Comparison of ENCODE assay signal across 8 cellular contexts in the genomic region with DNA sequence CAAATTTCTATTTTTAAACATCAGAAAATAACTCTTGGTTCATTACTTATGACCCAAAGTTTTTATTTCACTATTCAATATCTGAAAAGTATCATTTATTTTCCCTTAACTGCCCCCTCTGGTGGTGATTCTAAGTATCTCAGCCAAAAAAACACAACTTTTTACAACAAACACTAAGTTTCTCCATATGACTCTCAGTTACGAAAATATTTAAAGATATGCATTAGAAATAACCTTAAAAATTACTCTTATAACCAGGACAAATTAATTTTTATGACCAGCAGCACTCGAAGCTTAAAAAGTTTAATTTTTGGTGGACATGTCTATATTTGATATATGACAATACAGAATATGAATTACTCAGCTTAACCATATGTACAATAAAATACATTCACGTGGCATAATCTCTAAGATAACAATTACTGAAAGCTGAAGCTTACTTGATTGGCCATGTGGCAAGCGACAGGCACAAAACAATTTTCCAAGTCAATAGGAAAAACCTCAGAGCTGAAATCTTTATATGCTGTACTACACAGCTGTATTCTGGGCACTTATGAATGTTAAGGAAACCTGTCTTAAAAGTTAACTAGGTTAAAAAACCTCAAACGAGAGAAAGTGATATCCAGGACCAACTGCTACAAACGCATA. TPM values are rescaled to one million over a fixed set of nuclear protein-coding genes. Genes with fewer than 3 reads are reported as not detected.
DNase-seq lines count a peak whose midpoint lies in the region; ATAC-seq and TF ChIP-seq lines count a peak whose summit lies in the region.

No MANE protein-coding gene starts in this region.

- H3K4me3 ChIP-seq in HUES6 (ENCODE audit: low read depth, low read length) (peak overlapping the region; percentile 97), hepatocyte (peak overlapping the region; percentile 81), skin epidermis (peak overlapping the region; percentile 76 to 99 (median 97))

- H3K27me3 ChIP-seq in HUES6 (ENCODE audit: control insufficient read depth, insufficient read depth, low read length): no peaks in the 10 kb centered on the region
- no peaks in the 10 kb centered on the region for H3K27me3 ChIP-seq in hepatocyte

- no peak overlapping the region for H2AFZ ChIP-seq in hepatocyte

- ATAC-seq in GM19452 (IDR thresholded peaks at IDR 0.05; ENCODE audit: unreplicated experiment) (no peak), HG03439 (IDR thresholded peaks at IDR 0.05; ENCODE audit: unreplicated experiment) (no peak), HG03025 (IDR thresholded peaks at IDR 0.05; ENCODE audit: low FRiP score, unreplicated experiment) (no peak)

- peaks cover 74% of the 10 kb centered on the region for H3K36me3 ChIP-seq in HUES6 (ENCODE audit: control insufficient read depth, insufficient read depth, low read length)
- no peaks in the 10 kb centered on the region for H3K36me3 ChIP-seq in hepatocyte (replicated peaks; ENCODE audit: insufficient read depth, low read depth)

- H3K4me3 Mint-ChIP-seq in Calu3 (ENCODE audit: low read depth, unreplicated experiment): peak overlapping the region; percentile 96
- H3K4me3 Mint-ChIP-seq in activated CD4-positive, alpha-beta memory T cell treated with anti-CD3 and anti-CD28 coated beads, Interleukin-2, amount 10 ng/mL, durations not matched to agents 7 days and 5 days: peak overlapping the region; percentile 94

- no peaks in the 10 kb centered on the region for H3K27me3 Mint-ChIP-seq in Calu3 (ENCODE audit: unreplicated experiment)
- no peaks in the 10 kb centered on the region for H3K27me3 Mint-ChIP-seq in activated CD4-positive, alpha-beta memory T cell treated with anti-CD3 and anti-CD28 coated beads, Interleukin-2, amount 10 ng/mL, durations not matched to agents 7 days and 5 days

- TF ChIP-seq CTCF in Calu3 (IDR thresholded peaks at IDR 0.05; ENCODE audit: unreplicated experiment): peak; percentile 78
- peak; percentile 70 for TF ChIP-seq CTCF in hepatocyte (IDR thresholded peaks at IDR 0.05; ENCODE audit: poor library complexity)

- 1% methylated on average over 6 of the region's 6 CpGs for WGBS in hepatocyte (ENCODE audit: low lambda C conversion rate, missing lambda C conversion rate)

- H3K36me3 Mint-ChIP-seq in Calu3 (ENCODE audit: insufficient read depth, unreplicated experiment): peaks cover 98% of the 10 kb centered on the region
- H3K36me3 Mint-ChIP-seq in activated CD4-positive, alpha-beta memory T cell treated with anti-CD3 and anti-CD28 coated beads, Interleukin-2, amount 10 ng/mL, durations not matched to agents 7 days and 5 days (ENCODE audit: low read depth): peaks cover 79% of the 10 kb centered on the region

- H3K9me3 ChIP-seq in HUES6 (ENCODE audit: control insufficient read depth, insufficient read depth, low read depth, low read length): no peaks in the 10 kb centered on the region
- H3K9me3 ChIP-seq in hepatocyte (ENCODE audit: low read depth): no peaks in the 10 kb centered on the region

- no peaks in the 10 kb centered on the region for H3K9me3 Mint-ChIP-seq in Calu3 (ENCODE audit: low read depth, unreplicated experiment)
- no peaks in the 10 kb centered on the region for H3K9me3 Mint-ChIP-seq in activated CD4-positive, alpha-beta memory T cell treated with anti-CD3 and anti-CD28 coated beads, Interleukin-2, amount 10 ng/mL, durations not matched to agents 7 days and 5 days

- H3K4me1 Mint-ChIP-seq in Calu3 (ENCODE audit: low read depth, unreplicated experiment): peaks cover 41% of the 10 kb centered on the region
- peaks cover 42% of the 10 kb centered on the region for H3K4me1 Mint-ChIP-seq in activated CD4-positive, alpha-beta memory T cell treated with anti-CD3 and anti-CD28 coated beads, Interleukin-2, amount 10 ng/mL, durations not matched to agents 7 days and 5 days

- BruUV-seq in Calu3 (replicated peaks; lab: Mats Ljungman, UMichigan): no TSS peak

- H3K27ac Mint-ChIP-seq in Calu3 (ENCODE audit: unreplicated experiment): peak overlapping the region; percentile 99
- H3K27ac Mint-ChIP-seq in activated CD4-positive, alpha-beta memory T cell treated with anti-CD3 and anti-CD28 coated beads, Interleukin-2, amount 10 ng/mL, durations not matched to agents 7 days and 5 days: peak overlapping the region; percentile 98

- H3K9ac ChIP-seq in HUES6 (ENCODE audit: low read length): peak overlapping the region; percentile 100

- peaks cover 73% of the 10 kb centered on the region for H4K20me1 ChIP-seq in hepatocyte (ENCODE audit: insufficient read depth, poor library complexity, severe bottlenecking)

- intact Hi-C loops in Calu3 (cut with micrococcal nuclease; ENCODE audit: unreplicated experiment): loop anchor here (1.0 to 5.0 kb wide), 4 partner anchors 8 to 306 kb away; no protein-coding TSS in a partner anchor

- H3K27ac ChIP-seq in HUES6 (ENCODE audit: low read depth, low read length) (peak overlapping the region; percentile 98; the same call in 1 of the 2 replicates), hepatocyte (peak overlapping the region; percentile 99), skin epidermis (peak overlapping the region in 15 of 21 experiments; percentile 5 to 100 (median 98))

- peak overlapping the region; percentile 84 for H3K4me2 ChIP-seq in hepatocyte

- POLR2A ChIA-PET in activated CD4-positive, alpha-beta memory T cell treated with anti-CD3 and anti-CD28 coated beads, Interleukin-2, amount 10 ng/mL, durations not matched to agents 7 days and 5 days (lab: Charles Lee): interaction anchor here (0.6 to 13.1 kb wide), 15 partner anchors 11 to 336 kb away, joined by 3 to 406 read pairs (median 5); partner anchors contain the start of genes NFE2L3 and SNX10

- H3K4me1 ChIP-seq in HUES6 (ENCODE audit: control insufficient read depth, insufficient read depth, low read length): peaks cover 15% of the 10 kb centered on the region; the same call in 1 of the 2 replicates
- H3K4me1 ChIP-seq in hepatocyte (ENCODE audit: insufficient read depth): peaks cover 24% of the 10 kb centered on the region

- no peaks in the 10 kb centered on the region for H3K9me2 ChIP-seq in hepatocyte (replicated peaks; ENCODE audit: insufficient read depth)

- H3K79me2 ChIP-seq in hepatocyte: peaks cover 89% of the 10 kb centered on the region

- CTCF ChIA-PET in Calu3 (lab: Charles Lee): interaction anchor here (0.6 to 2.1 kb wide), 5 partner anchors 9 to 306 kb away, joined by 3 to 7 read pairs (median 5); partner anchors contain the start of gene NFE2L3
- CTCF ChIA-PET in activated CD4-positive, alpha-beta memory T cell treated with anti-CD3 and anti-CD28 coated beads, Interleukin-2, amount 10 ng/mL, durations not matched to agents 7 days and 5 days (lab: Charles Lee): interaction anchor here (0.7 to 4.9 kb wide), 14 partner anchors 10 to 305 kb away, joined by 3 to 29 read pairs (median 6); partner anchors contain the start of gene NFE2L3

- DNase-seq in Calu3: no peak
- DNase-seq in activated CD4-positive, alpha-beta memory T cell treated with anti-CD3 and anti-CD28 coated beads, Interleukin-2, amount 10 ng/mL, durations not matched to agents 7 days and 5 days: no peak
- DNase-seq in hepatocyte (ENCODE audit: low spot score): peak; percentile 47

RNA-seq across cellular contexts. Expression of gene HNRNPA2B1, which starts 2.3 kb away (rescaled TPM):
- total RNA-seq in Calu3 (2022) (880 and 924 TPM in 2 replicates), hepatocyte (193 and 215 TPM in 2 replicates)
- total RNA-seq in activated CD4-positive, alpha-beta memory T cell treated with anti-CD3 and anti-CD28 coated beads, Interleukin-2, amount 10 ng/mL, durations not matched to agents 7 days and 5 days: 100 to 1,000 TPM; 696 to 705 TPM
- 553 and 625 TPM in 2 replicates for polyA plus RNA-seq in hepatocyte

RNA-seq across cellular contexts. Expression of gene CBX3, which starts 3.3 kb away (rescaled TPM):
- 390 and 417 TPM in 2 replicates for total RNA-seq in Calu3 (2022)
- total RNA-seq in activated CD4-positive, alpha-beta memory T cell treated with anti-CD3 and anti-CD28 coated beads, Interleukin-2, amount 10 ng/mL, durations not matched to agents 7 days and 5 days: 100 to 1,000 TPM; 214 to 215 TPM
- total RNA-seq in hepatocyte: 154 and 165 TPM in 2 replicates
- polyA plus RNA-seq in hepatocyte: 120 and 129 TPM in 2 replicates

RNA-seq across cellular contexts. Expression of gene NFE2L3, which starts 46.3 kb away (rescaled TPM):
- 74.3 and 108 TPM in 2 replicates for total RNA-seq in Calu3 (2022)
- total RNA-seq in activated CD4-positive, alpha-beta memory T cell treated with anti-CD3 and anti-CD28 coated beads, Interleukin-2, amount 10 ng/mL, durations not matched to agents 7 days and 5 days: 10 to 100 TPM; 21.5 to 24.0 TPM
- total RNA-seq in hepatocyte: 10.0 and 10.8 TPM in 2 replicates
- 4.7 and 6.5 TPM in 2 replicates for polyA plus RNA-seq in hepatocyte
